In the genomic region with DNA sequence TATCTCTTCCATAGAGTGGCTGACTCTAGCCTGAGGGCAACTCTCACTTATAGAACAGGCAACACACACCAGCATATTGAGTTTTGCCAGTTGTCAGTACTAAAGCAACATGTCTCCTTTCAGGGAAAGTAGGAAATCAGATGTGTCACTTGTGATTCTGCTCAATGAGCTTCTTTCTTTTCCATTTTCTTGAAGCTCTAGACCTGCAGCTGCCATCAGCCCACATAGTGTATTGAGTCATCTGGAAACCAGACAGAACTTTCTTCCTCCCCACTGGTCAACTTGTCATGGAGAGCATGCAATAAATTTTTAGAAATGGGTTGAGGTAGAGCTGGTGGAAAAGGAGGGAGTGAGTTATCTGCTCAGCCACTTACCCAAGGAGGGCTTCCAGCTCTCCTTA, we compare ENCODE assay signal across 1 cellular context.
TF ChIP-seq lines count a peak whose summit lies in the region.

No MANE protein-coding gene starts in this region.

TF ChIP-seq in SK-N-SH, 30 proteins besides CTCF, POLR2A, EP300 and RAD21 (continued from another document):
- no peak for TF ChIP-seq PBX3 (IDR thresholded peaks at IDR 0.05)
- TF ChIP-seq RCOR1 (IDR thresholded peaks at IDR 0.05; ENCODE audit: low read length), result no peak
- no peak for TF ChIP-seq MEF2A (IDR thresholded peaks at IDR 0.05; ENCODE audit: borderline replicate concordance, low read depth)
- no peak for TF ChIP-seq GATA2 (CRISPR knock-in tag; IDR thresholded peaks at IDR 0.05)
- TF ChIP-seq NFIC (IDR thresholded peaks at IDR 0.05; ENCODE audit: borderline replicate concordance), result no peak
TF ChIP-seq in SK-N-SH: peak in this region for 0.
